ENCODE assay signal across 8 cellular contexts in the genomic region with DNA sequence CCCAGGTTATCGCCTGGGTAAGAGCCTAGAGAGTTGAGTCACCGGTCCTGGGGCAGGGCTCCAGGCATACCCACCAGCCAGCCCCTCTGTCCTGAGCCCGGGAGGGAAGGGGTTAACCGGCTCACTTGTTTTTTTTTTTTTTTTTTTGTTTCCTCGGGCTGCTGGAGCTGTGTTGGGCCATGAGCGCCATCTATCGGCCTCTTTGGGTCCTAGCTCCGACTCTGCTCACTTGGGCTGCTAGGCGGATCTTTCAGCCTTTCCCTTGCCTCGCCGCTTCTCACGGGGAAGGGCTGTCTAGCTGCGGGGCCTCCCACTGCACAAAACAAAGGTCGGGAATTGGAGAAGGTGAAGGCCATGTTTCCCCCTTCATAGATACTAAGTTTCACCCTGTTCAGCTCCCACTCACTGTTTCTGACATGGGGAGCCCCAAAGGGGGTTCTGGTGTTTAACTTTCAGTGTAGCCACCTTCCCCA. TPM values are rescaled to one million over a fixed set of nuclear protein-coding genes. Genes with fewer than 3 reads are reported as not detected.
DNase-seq lines count a peak whose midpoint lies in the region; ATAC-seq and TF ChIP-seq lines count a peak whose summit lies in the region.

No MANE protein-coding gene starts in this region.

- no peaks in the 10 kb centered on the region for H3K9me3 Mint-ChIP-seq in activated naive CD4-positive, alpha-beta T cell treated with anti-CD3 and anti-CD28 coated beads, Interleukin-2, amount 10 ng/mL, durations not matched to agents 7 days and 5 days
- H3K9me3 Mint-ChIP-seq in glutamatergic neuron (ENCODE audit: unreplicated experiment) (peaks cover 7% of the 10 kb centered on the region), type B pancreatic cell (no peaks in the 10 kb centered on the region)

- no peak overlapping the region for H4K12ac ChIP-seq in trophoblast cell (ENCODE audit: low read depth, low read length)

- peak; percentile 36 for ATAC-seq in GM19023 (IDR thresholded peaks at IDR 0.05; ENCODE audit: unreplicated experiment)
- peak; percentile 77 for ATAC-seq in SK-N-SH treated with all-trans-retinoic acid at 6 μM for 48 hours

- H4K91ac ChIP-seq in trophoblast cell (ENCODE audit: low read depth, low read length), result no peak overlapping the region

- H3K79me1 ChIP-seq in trophoblast cell (ENCODE audit: low read length), result peaks cover 2% of the 10 kb centered on the region

- CTCF ChIA-PET in activated naive CD4-positive, alpha-beta T cell treated with anti-CD3 and anti-CD28 coated beads, Interleukin-2, amount 10 ng/mL, durations not matched to agents 7 days and 5 days (lab: Charles Lee), result interaction anchor here (0.7 to 8.0 kb wide), 26 partner anchors 10 to 446 kb away, joined by 3 to 93 read pairs (median 4); a partner anchor contains a TSS

- H3K4me3 ChIP-seq in AG09309 (ENCODE audit: control insufficient read depth, low read depth, low read length) (no peak overlapping the region), trophoblast cell (ENCODE audit: low read depth, low read length) (no peak overlapping the region)

- DNase-seq in AG09309 (ENCODE audit: low read depth) (peak; percentile 29), NCI-H1092 (lab: John Stamatoyannopoulos, UW) (peak; percentile 88), glutamatergic neuron (peak; percentile 83), trophoblast cell (peak; percentile 73 to 90), type B pancreatic cell (ENCODE audit: extremely low spot score, unreplicated experiment) (peak; percentile 86)
- DNase-seq in activated naive CD4-positive, alpha-beta T cell treated with anti-CD3 and anti-CD28 coated beads, Interleukin-2, amount 10 ng/mL, durations not matched to agents 7 days and 5 days, result peak; percentile 85

- H3K4me2 ChIP-seq in trophoblast cell (ENCODE audit: low read length), result no peak overlapping the region

- peaks cover 6% of the 10 kb centered on the region for H3K36me3 Mint-ChIP-seq in activated naive CD4-positive, alpha-beta T cell treated with anti-CD3 and anti-CD28 coated beads, Interleukin-2, amount 10 ng/mL, durations not matched to agents 7 days and 5 days
- no peaks in the 10 kb centered on the region for H3K36me3 Mint-ChIP-seq in glutamatergic neuron (ENCODE audit: unreplicated experiment)
- H3K36me3 Mint-ChIP-seq in type B pancreatic cell, result no peaks in the 10 kb centered on the region

- no peaks in the 10 kb centered on the region for H3K36me3 ChIP-seq in trophoblast cell (ENCODE audit: control insufficient read depth in 1 of 2, insufficient read depth in 2 of 2, low read length in 2 of 2)

- H2BK120ac ChIP-seq in trophoblast cell (ENCODE audit: insufficient read depth, low read length, poor library complexity), result no peak overlapping the region

- H3K9ac ChIP-seq in trophoblast cell (ENCODE audit: low read length), result no peak overlapping the region

- H3K27me3 ChIP-seq in trophoblast cell (ENCODE audit: insufficient read depth, low read length), result peaks cover 5% of the 10 kb centered on the region

- no peak overlapping the region for H2BK12ac ChIP-seq in trophoblast cell (ENCODE audit: low read length)

- no peak overlapping the region for H3K4me3 Mint-ChIP-seq in activated naive CD4-positive, alpha-beta T cell treated with anti-CD3 and anti-CD28 coated beads, Interleukin-2, amount 10 ng/mL, durations not matched to agents 7 days and 5 days
- H3K4me3 Mint-ChIP-seq in glutamatergic neuron (ENCODE audit: unreplicated experiment) (no peak overlapping the region), type B pancreatic cell (peak overlapping the region; percentile 64)

- no peak overlapping the region for H3K27ac Mint-ChIP-seq in activated naive CD4-positive, alpha-beta T cell treated with anti-CD3 and anti-CD28 coated beads, Interleukin-2, amount 10 ng/mL, durations not matched to agents 7 days and 5 days
- H3K27ac Mint-ChIP-seq in glutamatergic neuron (ENCODE audit: unreplicated experiment) (no peak overlapping the region), type B pancreatic cell (peak overlapping the region; percentile 48)

- H3K27me3 Mint-ChIP-seq in activated naive CD4-positive, alpha-beta T cell treated with anti-CD3 and anti-CD28 coated beads, Interleukin-2, amount 10 ng/mL, durations not matched to agents 7 days and 5 days, result peaks cover 66% of the 10 kb centered on the region
- H3K27me3 Mint-ChIP-seq in glutamatergic neuron (ENCODE audit: unreplicated experiment) (peaks cover 16% of the 10 kb centered on the region), type B pancreatic cell (peaks cover 17% of the 10 kb centered on the region)

- no peak overlapping the region for H2AK5ac ChIP-seq in trophoblast cell (ENCODE audit: low read length)

- peaks cover 20% of the 10 kb centered on the region for H3K4me1 Mint-ChIP-seq in activated naive CD4-positive, alpha-beta T cell treated with anti-CD3 and anti-CD28 coated beads, Interleukin-2, amount 10 ng/mL, durations not matched to agents 7 days and 5 days
- H3K4me1 Mint-ChIP-seq in glutamatergic neuron (ENCODE audit: low read depth, unreplicated experiment), result peaks cover 7% of the 10 kb centered on the region
- H3K4me1 Mint-ChIP-seq in type B pancreatic cell (ENCODE audit: unreplicated experiment), result peaks cover 53% of the 10 kb centered on the region

- H3K4me1 ChIP-seq in trophoblast cell (ENCODE audit: control insufficient read depth in 1 of 2, insufficient read depth in 2 of 2, low read length in 2 of 2), result peaks cover 0 to 3% of the 10 kb centered on the region in 2 experiments

- H4K8ac ChIP-seq in trophoblast cell (ENCODE audit: low read depth, low read length), result no peak overlapping the region

- H3K9me3 ChIP-seq in trophoblast cell (ENCODE audit: insufficient read depth, low read depth, low read length), result peaks cover 1% of the 10 kb centered on the region

- WGBS in trophoblast cell (ENCODE audit: extremely low coverage, insufficient coverage, insufficient read length), result no CpG with 5 or more reads among the region's 14 CpGs

- no peak overlapping the region for H3K4ac ChIP-seq in trophoblast cell (ENCODE audit: low read depth, low read length)

- no peak overlapping the region for H3K18ac ChIP-seq in trophoblast cell (ENCODE audit: low read length)

- no peaks in the 10 kb centered on the region for H3K79me2 ChIP-seq in trophoblast cell (ENCODE audit: control insufficient read depth, insufficient read depth, low read length, poor library complexity)

- H2AFZ ChIP-seq in trophoblast cell (ENCODE audit: insufficient read depth, low read length, poor library complexity), result no peak overlapping the region

- no peak overlapping the region for H3K14ac ChIP-seq in trophoblast cell (ENCODE audit: low read length)

- H3K27ac ChIP-seq in trophoblast cell (ENCODE audit: low read depth, low read length), result no peak overlapping the region

- no peak overlapping the region for H2BK5ac ChIP-seq in trophoblast cell (ENCODE audit: low read depth, low read length, poor library complexity)

- TF ChIP-seq CTCF in AG09309 (IDR thresholded peaks at IDR 0.05; ENCODE audit: control insufficient read depth, insufficient read depth, low read depth, low read length, missing control alignments) (peak; percentile 92), glutamatergic neuron (IDR thresholded peaks at IDR 0.05; ENCODE audit: partially characterized antibody, unreplicated experiment) (peak; percentile 78), type B pancreatic cell (conservative IDR thresholded peaks at IDR 0.05) (peak; percentile 87)

- H3K23ac ChIP-seq in trophoblast cell (ENCODE audit: low read length), result no peak overlapping the region

TF ChIP-seq in SK-N-SH treated with all-trans-retinoic acid at 6 μM for 48 hours, 23 proteins besides CTCF, POLR2A, EP300 and RAD21 (continues in another document):
- TF ChIP-seq ZNF8 (CRISPR knock-in tag; IDR thresholded peaks at IDR 0.05), result no peak
- TF ChIP-seq, protein P1, sequence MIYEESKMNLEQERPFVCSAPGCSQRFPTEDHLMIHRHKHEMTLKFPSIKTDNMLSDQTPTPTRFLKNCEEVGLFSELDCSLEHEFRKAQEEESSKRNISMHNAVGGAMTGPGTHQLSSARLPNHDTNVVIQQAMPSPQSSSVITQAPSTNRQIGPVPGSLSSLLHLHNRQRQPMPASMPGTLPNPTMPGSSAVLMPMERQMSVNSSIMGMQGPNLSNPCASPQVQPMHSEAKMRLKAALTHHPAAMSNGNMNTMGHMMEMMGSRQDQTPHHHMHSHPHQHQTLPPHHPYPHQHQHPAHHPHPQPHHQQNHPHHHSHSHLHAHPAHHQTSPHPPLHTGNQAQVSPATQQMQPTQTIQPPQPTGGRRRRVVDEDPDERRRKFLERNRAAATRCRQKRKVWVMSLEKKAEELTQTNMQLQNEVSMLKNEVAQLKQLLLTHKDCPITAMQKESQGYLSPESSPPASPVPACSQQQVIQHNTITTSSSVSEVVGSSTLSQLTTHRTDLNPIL (CRISPR knock-in tag; IDR thresholded peaks at IDR 0.05; ENCODE audit: low read depth), result no peak
- TF ChIP-seq CSDC2 (CRISPR knock-in tag; IDR thresholded peaks at IDR 0.05), result no peak
- no peak for TF ChIP-seq BACH2 (CRISPR knock-in tag; IDR thresholded peaks at IDR 0.05; ENCODE audit: borderline replicate concordance)
- TF ChIP-seq ESRRG (CRISPR knock-in tag; IDR thresholded peaks at IDR 0.05), result no peak
- no peak for TF ChIP-seq SNAI2 (CRISPR knock-in tag; IDR thresholded peaks at IDR 0.05)
- TF ChIP-seq OSR1 (CRISPR knock-in tag; IDR thresholded peaks at IDR 0.05), result no peak
- no peak for TF ChIP-seq ZC3H10 (CRISPR knock-in tag; IDR thresholded peaks at IDR 0.05)

RNA-seq across cellular contexts. Expression of a gene that starts 2.8 kb away (rescaled TPM):
- 39.3 TPM for total RNA-seq in glutamatergic neuron (ENCODE audit: unreplicated experiment)
- polyA plus RNA-seq in trophoblast cell (2013), result 19.5 and 20.5 TPM in 2 replicates
- total RNA-seq in type B pancreatic cell (ENCODE audit: low replicate concordance), result 48.3 and 52.5 TPM in 2 replicates

Comparison
In these comparisons a context has a peak if more than half of its experiments do, and no peak if none do; other contexts are left out.
1. DNase-seq: peak in every context shown above with its lines; median percentile 88 in NCI-H1092; 86 in type B pancreatic cell; 85 in activated naive CD4-positive, alpha-beta T cell treated with anti-CD3 and anti-CD28 coated beads, Interleukin-2, amount 10 ng/mL, durations not matched to agents 7 days and 5 days; 83 in glutamatergic neuron; 82 in trophoblast cell; 29 in AG09309.